19 cellular contexts compared by ENCODE assay signal in genomic region chr12:27845187-27845586, GRCh38.
"Had no signal": no experiment of that assay in that cellular context is flagged by ENCODE, and none has a peak within 500 bp of the region (broad histone marks: within the 10 kb centered on the region; RNA-seq: fewer than 3 reads in every experiment).

No MANE protein-coding gene starts in this region.

- H3K4me2 ChIP-seq: KMS-11, SK-N-SH had no signal

- DNase-seq: IMR-90, Kasumi-1, MV-4-11, NCI-H1048, NCI-H1105, NCI-H1417, NCI-H1436 treated with DMSO at 0.1 percent for 48 hours, NCI-H1694, NCI-H187 treated with DMSO at 0.1 percent for 48 hours, NCI-H2029 treated with DMSO at 0.1 percent for 48 hours, NCI-H2171 treated with DMSO at 0.1 percent for 48 hours, NCI-H345, NCI-H446 treated with DMSO at 0.1 percent for 48 hours, NCI-H510A treated with DMSO at 0.1 percent for 48 hours, NCI-H526, RPMI8226, SHP77, SK-N-SH had no signal

- H3K27ac ChIP-seq: KMS-11 had no signal

- H3K9ac ChIP-seq: KMS-11, SK-N-SH had no signal

- H3K9me2 ChIP-seq: SK-N-SH had no signal

- H3K9me3 ChIP-seq: SK-N-SH had no signal
